ENCODE assay signal across 14 cellular contexts in the genomic region with DNA sequence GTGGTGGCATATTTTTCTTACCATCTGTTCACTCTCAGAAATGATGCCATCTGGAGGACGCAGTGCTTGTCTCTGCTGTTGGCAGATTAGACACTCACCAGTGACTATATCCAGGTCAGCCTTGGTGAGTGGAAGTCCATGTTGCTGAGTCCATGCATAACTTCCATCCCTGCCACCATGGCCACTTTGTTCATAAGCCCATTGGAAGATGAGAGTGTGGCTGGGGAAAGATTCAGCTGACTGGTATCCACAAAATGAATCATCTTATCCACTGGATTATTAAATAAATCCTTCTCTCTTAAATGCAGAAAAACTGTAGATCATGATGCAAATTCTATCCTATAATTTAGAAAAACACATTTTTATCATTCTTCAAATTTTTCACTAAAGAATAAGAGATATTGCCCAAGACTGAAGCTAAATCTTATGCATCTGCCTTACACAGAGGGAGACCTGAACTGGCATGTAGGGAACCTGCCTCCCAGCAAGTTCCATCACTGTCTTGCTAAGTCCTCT.
DNase-seq lines count a peak whose midpoint lies in the region; ATAC-seq and TF ChIP-seq lines count a peak whose summit lies in the region.
"Had no signal": no experiment of that assay in that cellular context is flagged by ENCODE, and none has a peak within 500 bp of the region (broad histone marks: within the 10 kb centered on the region; RNA-seq: fewer than 3 reads in every experiment).

No MANE protein-coding gene starts in this region.

- H3K36me3 ChIP-seq in breast epithelium, result no peaks in the 10 kb centered on the region

- TF ChIP-seq POLR2A in breast epithelium (IDR thresholded peaks at IDR 0.05), result no peak

- H3K4me3 ChIP-seq in breast epithelium (no peak overlapping the region), fibroblast of pulmonary artery (replicated peaks; ENCODE audit: low read depth, low read length) (no peak overlapping the region)

- intact Hi-C loops in MCF 10A (cut with micrococcal nuclease), result no loop called here
- intact Hi-C loops in breast epithelium (cut with DNase I; ENCODE audit: low total_unique reads), result loop anchor here (10.0 kb wide), 1 partner anchor 1770 kb away; a partner anchor contains a TSS

- H3K27me3 Mint-ChIP-seq in MCF 10A (ENCODE audit: insufficient read depth, unreplicated experiment), result no peaks in the 10 kb centered on the region
- H3K27me3 Mint-ChIP-seq: activated CD4-positive, alpha-beta T cell treated with anti-CD3 and anti-CD28 coated beads, Interleukin-2, amount 10 ng/mL, durations not matched to agents 7 days and 5 days; brain; T-cell had no signal

- no peaks in the 10 kb centered on the region for H3K36me3 Mint-ChIP-seq in MCF 10A (ENCODE audit: insufficient read depth, unreplicated experiment)
- H3K36me3 Mint-ChIP-seq: brain, T-cell had no signal

- no peaks in the 10 kb centered on the region for H3K9me3 Mint-ChIP-seq in MCF 10A (ENCODE audit: unreplicated experiment)
- H3K9me3 Mint-ChIP-seq: brain had no signal

- DNase-seq in MCF 10A (ENCODE audit: unreplicated experiment) (peak; percentile 2), breast epithelium (ENCODE audit: low spot score in 2 of 2) (no peak), fibroblast of pulmonary artery (ENCODE audit: low read depth) (peak; percentile 30), NCI-H2227 treated with DMSO at 0.1 percent for 48 hours (lab: John Stamatoyannopoulos, UW) (no peak), DMS153 treated with DMSO at 0.1 percent for 48 hours (lab: John Stamatoyannopoulos, UW; ENCODE audit: unreplicated experiment) (no peak), activated gamma-delta T cell treated with Interleukin-2 at 50 U/mL for 16 hours (no peak)
- DNase-seq: activated CD4-positive, alpha-beta T cell treated with anti-CD3 and anti-CD28 coated beads, Interleukin-2, amount 10 ng/mL, durations not matched to agents 7 days and 5 days; KBM-7; NCI-H2029; T-cell had no signal

- no TSS peak for BruUV-seq in MCF 10A (replicated peaks; lab: Mats Ljungman, UMichigan)

- TF ChIP-seq CTCF in MCF 10A (IDR thresholded peaks at IDR 0.05; ENCODE audit: unreplicated experiment), result no peak
- TF ChIP-seq CTCF in breast epithelium (IDR thresholded peaks at IDR 0.05), result no peak
- TF ChIP-seq CTCF in fibroblast of pulmonary artery (IDR thresholded peaks at IDR 0.05; ENCODE audit: low read length, missing control alignments), result no peak

- ATAC-seq in SK-N-SH treated with all-trans-retinoic acid at 6 μM for 48 hours (peak; percentile 86), HG02973 (IDR thresholded peaks at IDR 0.05; ENCODE audit: unreplicated experiment) (no peak)
- ATAC-seq: T-cell had no signal

- no peaks in the 10 kb centered on the region for H3K9me3 ChIP-seq in breast epithelium

- no peaks in the 10 kb centered on the region for H3K4me1 ChIP-seq in breast epithelium

- no peak overlapping the region for H3K27ac Mint-ChIP-seq in MCF 10A (ENCODE audit: low read depth, unreplicated experiment)
- H3K27ac Mint-ChIP-seq: activated CD4-positive, alpha-beta T cell treated with anti-CD3 and anti-CD28 coated beads, Interleukin-2, amount 10 ng/mL, durations not matched to agents 7 days and 5 days; activated T-helper 2 cell treated with anti-CD3 and anti-CD28 coated beads, Interferon-gamma antibody, Interleukin-2, Interleukin-4, amounts not matched to agents 10 μg/mL and 5 μg/mL and 100 μg/mL, durations not matched to agents 14 hours and 24 hours and 36 hours; brain; T-cell had no signal

- peaks cover 9% of the 10 kb centered on the region for H3K4me1 Mint-ChIP-seq in MCF 10A (ENCODE audit: insufficient read depth, unreplicated experiment)
- H3K4me1 Mint-ChIP-seq: activated CD4-positive, alpha-beta T cell treated with anti-CD3 and anti-CD28 coated beads, Interleukin-2, amount 10 ng/mL, durations not matched to agents 7 days and 5 days; T-cell had no signal

- H3K27me3 ChIP-seq in breast epithelium, result no peaks in the 10 kb centered on the region

- CTCF ChIA-PET in MCF 10A (lab: Yijun Ruan, JAX), result interaction anchor here (0.6 kb wide), 1 partner anchor 86 kb away, joined by 3 read pairs; no protein-coding TSS in a partner anchor

- H3K27ac ChIP-seq in breast epithelium, result no peak overlapping the region

- no peak overlapping the region for H3K4me3 Mint-ChIP-seq in MCF 10A (ENCODE audit: unreplicated experiment)
- H3K4me3 Mint-ChIP-seq: activated CD4-positive, alpha-beta T cell treated with anti-CD3 and anti-CD28 coated beads, Interleukin-2, amount 10 ng/mL, durations not matched to agents 7 days and 5 days; brain; T-cell had no signal

- POLR2A ChIA-PET in MCF 10A (lab: Yijun Ruan, JAX), result no interaction called here

TF ChIP-seq in SK-N-SH treated with all-trans-retinoic acid at 6 μM for 48 hours, 23 proteins besides CTCF, POLR2A, EP300 and RAD21:
- 0 out of 2 replicates have a peak, but pooled peaks have one; percentile 22 for TF ChIP-seq ZC3H10 (CRISPR knock-in tag; IDR thresholded peaks at IDR 0.05)
- TF ChIP-seq TOX (CRISPR knock-in tag; IDR thresholded peaks at IDR 0.05; ENCODE audit: borderline replicate concordance), result no peak
- TF ChIP-seq PPARA (CRISPR knock-in tag; IDR thresholded peaks at IDR 0.05; ENCODE audit: borderline replicate concordance), result no peak
- TF ChIP-seq, protein P1, sequence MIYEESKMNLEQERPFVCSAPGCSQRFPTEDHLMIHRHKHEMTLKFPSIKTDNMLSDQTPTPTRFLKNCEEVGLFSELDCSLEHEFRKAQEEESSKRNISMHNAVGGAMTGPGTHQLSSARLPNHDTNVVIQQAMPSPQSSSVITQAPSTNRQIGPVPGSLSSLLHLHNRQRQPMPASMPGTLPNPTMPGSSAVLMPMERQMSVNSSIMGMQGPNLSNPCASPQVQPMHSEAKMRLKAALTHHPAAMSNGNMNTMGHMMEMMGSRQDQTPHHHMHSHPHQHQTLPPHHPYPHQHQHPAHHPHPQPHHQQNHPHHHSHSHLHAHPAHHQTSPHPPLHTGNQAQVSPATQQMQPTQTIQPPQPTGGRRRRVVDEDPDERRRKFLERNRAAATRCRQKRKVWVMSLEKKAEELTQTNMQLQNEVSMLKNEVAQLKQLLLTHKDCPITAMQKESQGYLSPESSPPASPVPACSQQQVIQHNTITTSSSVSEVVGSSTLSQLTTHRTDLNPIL (CRISPR knock-in tag; IDR thresholded peaks at IDR 0.05; ENCODE audit: low read depth), result no peak
- no peak for TF ChIP-seq ZNF565 (CRISPR knock-in tag; conservative IDR thresholded peaks at IDR 0.05; ENCODE audit: low read depth)
- TF ChIP-seq CSDC2 (CRISPR knock-in tag; IDR thresholded peaks at IDR 0.05), result peak; percentile 54; the same call in 1 of the 2 replicates
- TF ChIP-seq ESRRG (CRISPR knock-in tag; IDR thresholded peaks at IDR 0.05), result no peak
- TF ChIP-seq, protein P2, sequence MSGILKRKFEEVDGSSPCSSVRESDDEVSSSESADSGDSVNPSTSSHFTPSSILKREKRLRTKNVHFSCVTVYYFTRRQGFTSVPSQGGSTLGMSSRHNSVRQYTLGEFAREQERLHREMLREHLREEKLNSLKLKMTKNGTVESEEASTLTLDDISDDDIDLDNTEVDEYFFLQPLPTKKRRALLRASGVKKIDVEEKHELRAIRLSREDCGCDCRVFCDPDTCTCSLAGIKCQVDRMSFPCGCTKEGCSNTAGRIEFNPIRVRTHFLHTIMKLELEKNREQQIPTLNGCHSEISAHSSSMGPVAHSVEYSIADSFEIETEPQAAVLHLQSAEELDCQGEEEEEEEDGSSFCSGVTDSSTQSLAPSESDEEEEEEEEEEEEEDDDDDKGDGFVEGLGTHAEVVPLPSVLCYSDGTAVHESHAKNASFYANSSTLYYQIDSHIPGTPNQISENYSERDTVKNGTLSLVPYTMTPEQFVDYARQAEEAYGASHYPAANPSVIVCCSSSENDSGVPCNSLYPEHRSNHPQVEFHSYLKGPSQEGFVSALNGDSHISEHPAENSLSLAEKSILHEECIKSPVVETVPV (CRISPR knock-in tag; IDR thresholded peaks at IDR 0.05), result no peak
- no peak for TF ChIP-seq RARB (CRISPR knock-in tag; IDR thresholded peaks at IDR 0.05)
- TF ChIP-seq ARNTL (CRISPR knock-in tag; IDR thresholded peaks at IDR 0.05; ENCODE audit: borderline replicate concordance, low read depth), result no peak
- TF ChIP-seq ISL1 (CRISPR knock-in tag; IDR thresholded peaks at IDR 0.05), result peak; percentile 71
- TF ChIP-seq, protein P3, sequence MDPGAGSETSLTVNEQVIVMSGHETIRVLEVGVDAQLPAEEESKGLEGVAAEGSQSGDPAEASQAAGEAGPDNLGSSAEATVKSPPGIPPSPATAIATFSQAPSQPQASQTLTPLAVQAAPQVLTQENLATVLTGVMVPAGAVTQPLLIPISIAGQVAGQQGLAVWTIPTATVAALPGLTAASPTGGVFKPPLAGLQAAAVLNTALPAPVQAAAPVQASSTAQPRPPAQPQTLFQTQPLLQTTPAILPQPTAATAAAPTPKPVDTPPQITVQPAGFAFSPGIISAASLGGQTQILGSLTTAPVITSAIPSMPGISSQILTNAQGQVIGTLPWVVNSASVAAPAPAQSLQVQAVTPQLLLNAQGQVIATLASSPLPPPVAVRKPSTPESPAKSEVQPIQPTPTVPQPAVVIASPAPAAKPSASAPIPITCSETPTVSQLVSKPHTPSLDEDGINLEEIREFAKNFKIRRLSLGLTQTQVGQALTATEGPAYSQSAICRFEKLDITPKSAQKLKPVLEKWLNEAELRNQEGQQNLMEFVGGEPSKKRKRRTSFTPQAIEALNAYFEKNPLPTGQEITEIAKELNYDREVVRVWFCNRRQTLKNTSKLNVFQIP (CRISPR knock-in tag; IDR thresholded peaks at IDR 0.05; ENCODE audit: borderline replicate concordance, low read depth), result 0 out of 2 replicates have a peak, but pooled peaks have one; percentile 15

Comparison
In these comparisons a context has a peak if more than half of its experiments do, and no peak if none do; other contexts are left out.
1. DNase-seq: peak in MCF 10A (single experiment) and fibroblast of pulmonary artery (single experiment); none in breast epithelium (0 of 2), NCI-H2227 treated with DMSO at 0.1 percent for 48 hours (single experiment), DMS153 treated with DMSO at 0.1 percent for 48 hours (single experiment) and activated gamma-delta T cell treated with Interleukin-2 at 50 U/mL for 16 hours (single experiment).